Comparison of ENCODE assay signal across 20 cellular contexts in the genomic region with DNA sequence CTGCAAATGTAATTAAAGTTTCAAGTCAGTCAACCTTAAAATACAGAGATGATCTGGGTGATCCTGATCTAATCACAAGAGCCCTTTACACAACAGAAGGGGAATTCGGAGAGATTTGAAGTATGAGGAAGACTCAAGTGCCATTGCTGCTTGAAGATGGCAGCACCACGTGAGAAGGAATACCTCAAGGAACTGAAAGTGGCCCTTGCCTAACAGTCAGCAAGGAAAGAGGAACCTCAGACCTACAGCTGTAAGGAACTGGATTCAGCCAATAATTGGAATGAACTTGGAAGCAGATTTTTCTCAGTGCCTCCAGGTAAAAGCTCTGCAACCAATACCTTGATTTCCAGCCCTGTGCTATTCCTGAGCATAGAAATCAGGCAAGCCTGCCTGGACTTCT.
DNase-seq lines count a peak whose midpoint lies in the region; ATAC-seq lines count a peak whose summit lies in the region.
"Had no signal": no experiment of that assay in that cellular context is flagged by ENCODE, and none has a peak within 500 bp of the region (broad histone marks: within the 10 kb centered on the region; RNA-seq: fewer than 3 reads in every experiment).

No MANE protein-coding gene starts in this region.

- DNase-seq in Kasumi-1 (lab: John Stamatoyannopoulos, UW) (peak; percentile 68 to 78), SKM-1 (lab: John Stamatoyannopoulos, UW; ENCODE audit: unreplicated experiment) (peak; percentile 66), medulla oblongata (ENCODE audit: extremely low spot score) (peak; percentile 84), DMS153 (lab: John Stamatoyannopoulos, UW) (no peak), cerebellar nuclear complex (lab: John Stamatoyannopoulos, UW) (no peak)
- DNase-seq: activated CD4-positive, alpha-beta T cell treated with anti-CD3 and anti-CD28 coated beads for 4 hours; activated naive CD4-positive, alpha-beta T cell treated with anti-CD3 and anti-CD28 coated beads, Interleukin-2, amount 10 ng/mL, durations not matched to agents 7 days and 5 days; activated T-cell treated with anti-CD3 and anti-CD28 coated beads, Interleukin-2, amount 50 U/mL, for 72 hours; DMS79 treated with DMSO at 0.1 percent for 48 hours; glutamatergic neuron; NCI-H146; NCI-H2171 treated with DMSO at 0.1 percent for 48 hours; NCI-H526; PC-3; SHP77 had no signal

- peak overlapping the region; percentile 14 to 95 (median 93); a peak in 18 of 22 replicates for H3K27ac ChIP-seq in BLaER1 treated with 17β-estradiol and CSF1 and Interleukin-3, amounts not matched to agents 10 nM and 100 nM
- H3K27ac ChIP-seq: cardiac muscle cell, thoracic aorta had no signal

- peak overlapping the region; percentile 42 to 93 (median 87) for H3K4me2 ChIP-seq in BLaER1 treated with 17β-estradiol and CSF1 and Interleukin-3, amounts not matched to agents 10 nM and 100 nM

- H4K20me1 ChIP-seq in BLaER1 treated with 17β-estradiol and CSF1 and Interleukin-3, amounts not matched to agents 10 nM and 100 nM: no peaks in the 10 kb centered on the region

- H3K9ac ChIP-seq in BLaER1 treated with 17β-estradiol and CSF1 and Interleukin-3, amounts not matched to agents 10 nM and 100 nM: peak overlapping the region in 6 of 11 experiments; percentile 41 to 64 (median 52); a peak in 11 of 22 replicates

- no peak overlapping the region for H3K4me3 ChIP-seq in BLaER1 treated with 17β-estradiol and CSF1 and Interleukin-3, amounts not matched to agents 10 nM and 100 nM
- H3K4me3 ChIP-seq: cardiac muscle cell, thoracic aorta had no signal

- H3K27me3 ChIP-seq in BLaER1 treated with 17β-estradiol and CSF1 and Interleukin-3, amounts not matched to agents 10 nM and 100 nM: no peaks in the 10 kb centered on the region
- H3K27me3 ChIP-seq: cardiac muscle cell had no signal

- peaks cover 4 to 41% (median 23%) of the 10 kb centered on the region in 11 experiments; a peak in 21 of 22 replicates for H3K9me3 ChIP-seq in BLaER1 treated with 17β-estradiol and CSF1 and Interleukin-3, amounts not matched to agents 10 nM and 100 nM (replicated peaks in 1 of 11)
- H3K9me3 ChIP-seq: thoracic aorta had no signal

- H3K36me3 ChIP-seq in BLaER1 treated with 17β-estradiol and CSF1 and Interleukin-3, amounts not matched to agents 10 nM and 100 nM: peaks cover 0 to 11% (median 0%) of the 10 kb centered on the region in 11 experiments; a peak in 3 of 22 replicates
- H3K36me3 ChIP-seq: cardiac muscle cell, thoracic aorta had no signal

- H3K4me1 ChIP-seq in BLaER1 treated with 17β-estradiol and CSF1 and Interleukin-3, amounts not matched to agents 10 nM and 100 nM: peaks cover 50 to 61% (median 56%) of the 10 kb centered on the region in 10 experiments

- ATAC-seq in GM18909 (IDR thresholded peaks at IDR 0.05; ENCODE audit: poor library complexity, unreplicated experiment) (no peak), GM21737 (IDR thresholded peaks at IDR 0.05; ENCODE audit: unreplicated experiment) (no peak)
- ATAC-seq: activated T-cell treated with anti-CD3 and anti-CD28 coated beads, Interleukin-2, amount 50 U/mL, for 72 hours; PC-3 had no signal

Comparison
In these comparisons a context has a peak if more than half of its experiments do, and no peak if none do; other contexts are left out.
1. DNase-seq: peak in Kasumi-1 (2 of 2), SKM-1 (single experiment) and medulla oblongata (single experiment); none in DMS153 (single experiment) and cerebellar nuclear complex (0 of 2).